In genomic region chr10:94936721-94937120, GRCh38 we compare ENCODE assay signal across 32 cellular contexts. TPM values are rescaled to one million over a fixed set of nuclear protein-coding genes. Genes with fewer than 3 reads are reported as not detected.
"Had no signal": no experiment of that assay in that cellular context is flagged by ENCODE, and none has a peak within 500 bp of the region (broad histone marks: within the 10 kb centered on the region; RNA-seq: fewer than 3 reads in every experiment).

No MANE protein-coding gene starts in this region.

- H3K4me2 ChIP-seq: smooth muscle cell had no signal

- H3K36me3 ChIP-seq: heart left ventricle, left lung, ovary, sigmoid colon, tibial nerve, uterus had no signal

- ATAC-seq: heart left ventricle; left cardiac atrium; left lung; mucosa of descending colon; naive thymus-derived CD4-positive, alpha-beta T cell; natural killer cell treated with Interleukin-12 subunit alpha and Interleukin-12 subunit beta and Interleukin-15 and Interleukin-18, amount 100 ng/mL, for 72 hours; right cardiac atrium; stimulated activated memory B cell treated with anti-CD40 and anti-IgM and Interleukin-4, amounts not matched to agents 10 μg/mL and 1 μg/mL and 100 μg/mL, for 72 hours; stimulated activated naive CD8-positive, alpha-beta T cell treated with anti-CD3 and anti-CD28 coated beads, Interleukin-15, amount 100 ng/mL, for 72 hours had no signal

- H3K27ac ChIP-seq: heart left ventricle, left lung, ovary, sigmoid colon, tibial nerve, uterus had no signal

- H3K27me3 ChIP-seq: heart left ventricle, ovary, sigmoid colon, tibial nerve, uterus had no signal

- H3K4me3 ChIP-seq: heart left ventricle, left lung, lung, mucosa of descending colon, ovary, sigmoid colon, smooth muscle cell, tibial nerve, uterus had no signal

- H3K9me3 ChIP-seq: ovary, tibial nerve, uterus had no signal

- FAIRE-seq: islet of Langerhans had no signal

- H3K4me1 ChIP-seq: heart left ventricle, left lung, sigmoid colon, tibial nerve, uterus had no signal

- DNase-seq: heart left ventricle; hypothalamus; immature natural killer cell; left cardiac atrium; left lung; mesendoderm; midbrain; mucosa of descending colon; naive thymus-derived CD4-positive, alpha-beta T cell; ovary; retina; right cardiac atrium; sigmoid colon; stimulated activated CD4-positive, alpha-beta T cell treated with anti-CD3 and anti-CD28 coated beads, Interleukin-1b, Interleukin-23, amount 100 ng/mL, for 48 hours; stimulated activated CD4-positive, alpha-beta T cell treated with anti-CD3 and anti-CD28 coated beads, Interleukin-2, amount 100 ng/mL, for 48 hours; stimulated activated CD4-positive, alpha-beta T cell treated with anti-CD3 and anti-CD28 coated beads, Interleukin-4, amount 100 ng/mL, for 4 hours; stimulated activated CD8-positive, alpha-beta memory T cell treated with anti-CD3 and anti-CD28 coated beads, Interleukin-4, amount 100 ng/mL, for 48 hours; stimulated activated naive CD4-positive, alpha-beta T cell treated with Interleukin-2 at 50 U/mL for 16 hours; stimulated activated naive CD8-positive, alpha-beta T cell treated with anti-CD3 and anti-CD28 coated beads, Interleukin-15, amount 100 ng/mL, for 72 hours; substantia nigra; uterus had no signal

RNA-seq across cellular contexts. Expression of gene CYP2C9, which starts 1.7 kb away (rescaled TPM):
- total RNA-seq: kidney epithelial cell; myocyte; naive thymus-derived CD4-positive, alpha-beta T cell; natural killer cell treated with Interleukin-12 subunit alpha and Interleukin-12 subunit beta and Interleukin-15 and Interleukin-18, amount 100 ng/mL, for 72 hours; omental fat pad; pulmonary artery endothelial cell; right cardiac atrium; sigmoid colon; tibial nerve; uterus had no signal
- polyA plus RNA-seq: immature natural killer cell; naive thymus-derived CD4-positive, alpha-beta T cell; neural cell; ovary had no signal
